In genomic region chr2:246489-247145, GRCh38 we compare ENCODE assay signal across 8 cellular contexts. TPM values are rescaled to one million over a fixed set of nuclear protein-coding genes. Genes with fewer than 3 reads are reported as not detected.
DNase-seq lines count a peak whose midpoint lies in the region; ATAC-seq, FAIRE-seq and TF ChIP-seq lines count a peak whose summit lies in the region.

No MANE protein-coding gene starts in this region.

- H3K27me3 ChIP-seq in AG04450 (ENCODE audit: control insufficient read depth, insufficient read depth, low read length), result no peaks in the 10 kb centered on the region

- peak overlapping the region; percentile 49 for H3K27ac ChIP-seq in AG04450 (ENCODE audit: low read depth, low read length)

- POLR2A ChIA-PET in AG04450 (lab: Yijun Ruan, JAX), result no interaction called here

- no peaks in the 10 kb centered on the region for H3K9me3 ChIP-seq in AG04450 (ENCODE audit: control insufficient read depth, insufficient read depth, low read length)

- TF ChIP-seq CTCF in AG04450 (IDR thresholded peaks at IDR 0.05; ENCODE audit: low read depth, low read length) (peak; percentile 64), epithelial cell of proximal tubule (conservative IDR thresholded peaks at IDR 0.05; ENCODE audit: low read depth, low read length) (peak; percentile 68)

- peak; percentile 6 for FAIRE-seq in G401.6 (lab: Jason Lieb, UNC)

- CTCF ChIA-PET in AG04450 (lab: Charles Lee), result interaction anchor here (0.5 to 6.5 kb wide), 22 partner anchors 8 to 1304 kb away, joined by 3 to 62 read pairs (median 5); partner anchors contain the start of genes ALKAL2 and SH3YL1

- ATAC-seq in GM19463 (IDR thresholded peaks at IDR 0.05; ENCODE audit: unreplicated experiment), result no peak

- DNase-seq in AG04450 (ENCODE audit: low read depth, low spot score), result peak; percentile 47
- peak; percentile 65 for DNase-seq in HT1080 (ENCODE audit: low read depth)
- DNase-seq in RKO (ENCODE audit: low spot score), result peak; percentile 61
- no peak for DNase-seq in epithelial cell of proximal tubule (ENCODE audit: low read depth)
- DNase-seq in non-pigmented ciliary epithelial cell (ENCODE audit: low read depth), result peak; percentile 28
- no peak for DNase-seq in stimulated activated CD4-positive, alpha-beta T cell treated with anti-CD3 and anti-CD28 coated beads, Interleukin-12 subunit alpha, Interleukin-12 subunit beta, amount 100 ng/mL, for 4 hours

- H3K4me3 ChIP-seq in AG04450 (ENCODE audit: low read depth, low read length) (no peak overlapping the region), epithelial cell of proximal tubule (ENCODE audit: low read depth, low read length) (no peak overlapping the region)

RNA-seq across cellular contexts. Expression of gene SH3YL1, which starts 17.2 kb away (rescaled TPM):
- polyA plus RNA-seq in AG04450 (2011; rRNA removed), result 23.4 and 27.6 TPM in 2 replicates
- 11.8 and 22.6 TPM in 2 replicates for polyA minus RNA-seq in AG04450 (2011; rRNA and poly(A)+ RNA removed)
- total RNA-seq in HT1080 (2014; rRNA removed; shearing (Covaris generic)), result 2.6 and 3.9 TPM in 2 replicates
- 9.6 and 13.4 TPM in 2 replicates for polyA plus RNA-seq in HT1080 (2015; cell fraction: cytosol; rRNA removed)
- 29.8 and 32.2 TPM in 2 replicates for polyA plus RNA-seq in HT1080 (2015; cell fraction: nucleus; rRNA removed)
- total RNA-seq in epithelial cell of proximal tubule, result 16.6 and 24.8 TPM in 2 replicates

RNA-seq across cellular contexts. Expression of gene ACP1, which starts 18.1 kb away (rescaled TPM):
- 108 and 126 TPM in 2 replicates for polyA plus RNA-seq in AG04450 (2011; rRNA removed)
- polyA minus RNA-seq in AG04450 (2011; rRNA and poly(A)+ RNA removed), result 47.6 and 56.9 TPM in 2 replicates
- 114 and 122 TPM in 2 replicates for total RNA-seq in HT1080 (2014; rRNA removed; shearing (Covaris generic))
- polyA plus RNA-seq in HT1080 (2015; cell fraction: cytosol; rRNA removed), result 107 and 112 TPM in 2 replicates
- polyA plus RNA-seq in HT1080 (2015; cell fraction: nucleus; rRNA removed), result 83.8 and 87.9 TPM in 2 replicates
- 100 and 111 TPM in 2 replicates for total RNA-seq in epithelial cell of proximal tubule

RNA-seq across cellular contexts. Expression of gene ALKAL2, which starts 41.3 kb away (rescaled TPM):
- polyA plus RNA-seq in AG04450 (2011; rRNA removed), result 0.14 TPM in 1 of 2 replicates, not detected in the other
- polyA minus RNA-seq in AG04450 (2011; rRNA and poly(A)+ RNA removed), result not detected in 2 replicates
- not detected in 2 replicates for total RNA-seq in HT1080 (2014; rRNA removed; shearing (Covaris generic))
- not detected in 2 replicates for polyA plus RNA-seq in HT1080 (2015; cell fraction: cytosol; rRNA removed)
- not detected in 2 replicates for polyA plus RNA-seq in HT1080 (2015; cell fraction: nucleus; rRNA removed)
- 0.12 and 0.36 TPM in 2 replicates for total RNA-seq in epithelial cell of proximal tubule

Comparison
In these comparisons a context has a peak if more than half of its experiments do, and no peak if none do; other contexts are left out.
1. DNase-seq: peak in AG04450 (single experiment), HT1080 (single experiment), RKO (single experiment) and non-pigmented ciliary epithelial cell (single experiment); none in epithelial cell of proximal tubule (single experiment) and stimulated activated CD4-positive, alpha-beta T cell treated with anti-CD3 and anti-CD28 coated beads, Interleukin-12 subunit alpha, Interleukin-12 subunit beta, amount 100 ng/mL, for 4 hours (single experiment).